Comparison of ENCODE assay signal across 8 cellular contexts in the genomic region with DNA sequence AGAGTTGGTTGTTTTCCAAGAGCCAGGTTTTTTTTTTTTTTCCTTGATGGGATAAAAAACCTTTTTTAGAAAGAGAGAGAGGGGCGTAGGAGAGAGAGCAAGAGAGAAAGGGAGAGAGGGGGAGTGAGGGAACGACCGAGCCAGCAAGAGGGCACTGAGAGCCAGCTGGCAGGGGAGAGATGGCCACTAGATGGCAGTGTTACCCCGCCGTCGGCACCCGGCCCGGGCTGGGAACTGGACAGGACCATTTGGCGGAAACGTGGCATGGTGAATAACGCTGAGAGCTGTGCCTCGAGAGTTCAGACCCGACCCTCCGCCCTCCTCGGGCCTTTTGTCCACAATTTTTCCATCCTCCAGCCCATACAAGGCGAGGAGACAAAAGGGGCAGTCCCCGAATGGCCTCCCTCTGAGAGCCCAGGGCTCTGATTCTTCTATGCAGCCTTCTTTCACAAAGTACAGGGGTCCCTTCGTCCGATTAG.
DNase-seq lines count a peak whose midpoint lies in the region; FAIRE-seq and TF ChIP-seq lines count a peak whose summit lies in the region.

No MANE protein-coding gene starts in this region.

- POLR2A ChIA-PET in RWPE1 (lab: Yijun Ruan, JAX; ENCODE audit: low non-redundant PET) = no interaction called here

- no peak for TF ChIP-seq POLR2A in H54 (IDR thresholded peaks at IDR 0.05; ENCODE audit: low read depth, low read length)

- H3K27ac ChIP-seq in RWPE1 = no peak overlapping the region

- peak overlapping the region; percentile 34 for H3K9ac ChIP-seq in ES-I3 (ENCODE audit: low read depth, low read length)

- TF ChIP-seq CTCF in LNCAP (IDR thresholded peaks at IDR 0.05) (peak; percentile 57), RWPE1 (conservative IDR thresholded peaks at IDR 0.05; ENCODE audit: low read depth) (peak; percentile 90)

- FAIRE-seq in H54 (lab: Jason Lieb, UNC) = peak; percentile 89
- no peak for FAIRE-seq in frontal cortex (lab: Jason Lieb, UNC)

- H3K4me1 ChIP-seq in ES-I3 (ENCODE audit: insufficient read depth, low read length) = 0 out of 2 replicates have a peak, but pooled peaks cover 3% of the 10 kb centered on the region

- H3K36me3 ChIP-seq in ES-I3 (ENCODE audit: insufficient read depth, low read length) = no peaks in the 10 kb centered on the region

- CTCF ChIA-PET in RWPE1 (lab: Yijun Ruan, JAX) = interaction anchor here (0.5 to 2.1 kb wide), 14 partner anchors 10 to 688 kb away, joined by 3 to 12 read pairs (median 4); no protein-coding TSS in a partner anchor

- DNase-seq in H54 (ENCODE audit: insufficient read length, low spot score) = peak; percentile 57
- peak; percentile 76 for DNase-seq in RWPE1 (ENCODE audit: low spot score)
- DNase-seq in activated gamma-delta T cell (lab: John Stamatoyannopoulos, UW) = peak; percentile 27
- peak; percentile 46 to 54 for DNase-seq in frontal cortex (ENCODE audit: low spot score in 2 of 2)
- peak; percentile 24 for DNase-seq in non-pigmented ciliary epithelial cell (ENCODE audit: low read depth)
- DNase-seq in superior temporal gyrus (ENCODE audit: extremely low spot score) = peak; percentile 95

- no peaks in the 10 kb centered on the region for H3K9me3 ChIP-seq in ES-I3 (ENCODE audit: control insufficient read depth, insufficient read depth, low read length)

Comparison
In these comparisons a context has a peak if more than half of its experiments do, and no peak if none do; other contexts are left out.
1. DNase-seq: peak in every context shown above with its lines; median percentile 95 in superior temporal gyrus; 76 in RWPE1; 57 in H54; 50 in frontal cortex; 27 in activated gamma-delta T cell; 24 in non-pigmented ciliary epithelial cell.